In genomic region chr14:88824314-88825077, GRCh38 we compare ENCODE assay signal across 8 cellular contexts. TPM values are rescaled to one million over a fixed set of nuclear protein-coding genes. Genes with fewer than 3 reads are reported as not detected.
A peak's percentile ranks its signal among the peaks of the same experiment; 100 is the strongest.
DNase-seq lines count a peak whose midpoint lies in the region; ATAC-seq, FAIRE-seq and TF ChIP-seq lines count a peak whose summit lies in the region.

TTC8 (plus strand) TSS chr14:88824651; CDS start chr14:88824708, 57 bp downstream.

- TF ChIP-seq POLR2A in GM19099 (IDR thresholded peaks at IDR 0.05; ENCODE audit: extremely low read depth, insufficient read length, low read depth): peak; percentile 50

- peak within 1 kb of the TSS; percentile 87 for H3K9ac ChIP-seq in keratinocyte (ENCODE audit: control insufficient read depth, extremely low read depth, insufficient read depth, low read length)

- peak within 1 kb of the TSS; percentile 77 for H3K4me3 Mint-ChIP-seq in chondrocyte (ENCODE audit: unreplicated experiment)

- peak within 1 kb of the TSS; percentile 98 for H3K4me2 ChIP-seq in keratinocyte (ENCODE audit: control insufficient read depth, extremely low read depth, insufficient read depth, low read depth, low read length)

- dilution Hi-C loops in keratinocyte (cut with MboI; ENCODE audit: extremely low pct_ligation_motif_present, low sequenced_read_pairs): no loop called here

- H3K79me2 ChIP-seq in keratinocyte (ENCODE audit: control insufficient read depth, insufficient read depth, low read length): peaks cover 12% of the 10 kb centered on the region

- no peaks in the 10 kb centered on the region for H3K27me3 ChIP-seq in keratinocyte (ENCODE audit: control insufficient read depth, extremely low read depth, insufficient read depth, low read length)

- H2AFZ ChIP-seq in keratinocyte (ENCODE audit: control insufficient read depth, low read length): peak within 1 kb of the TSS; percentile 100

- peak within 1 kb of the TSS; percentile 91 for H3K27ac ChIP-seq in keratinocyte (ENCODE audit: control insufficient read depth, insufficient read depth, low read length)

- TF ChIP-seq CTCF in chondrocyte (IDR thresholded peaks at IDR 0.05) (peak; percentile 15), keratinocyte (optimal IDR thresholded peaks at IDR 0.05 in 1 of 3, IDR thresholded peaks at IDR 0.05 in 1 of 3, conservative IDR thresholded peaks at IDR 0.05 in 1 of 3; ENCODE audit: extremely low read depth in 1 of 3, insufficient read depth in 2 of 3, low read length in 3 of 3) (no peak)

- H3K4me1 Mint-ChIP-seq in chondrocyte (ENCODE audit: low read depth): peaks cover 32% of the 10 kb centered on the region

- H3K27me3 Mint-ChIP-seq in chondrocyte (ENCODE audit: low read depth): peaks cover 3% of the 10 kb centered on the region

- DNase-seq in AML-193 (lab: John Stamatoyannopoulos, UW): peak; percentile 83 to 88
- DNase-seq in NCI-H460 (ENCODE audit: extremely low read depth, low read depth): peak; percentile 83
- DNase-seq in activated CD4-positive, alpha-beta T cell treated with anti-CD3 and anti-CD28 coated beads for 1 hour: peak; percentile 71
- peak; percentile 95 for DNase-seq in chondrocyte (ENCODE audit: low spot score)
- DNase-seq in keratinocyte (ENCODE audit: low read depth, low spot score): peak; percentile 41
- DNase-seq in stimulated activated CD4-positive, alpha-beta T cell treated with anti-CD3 and anti-CD28 coated beads, Interleukin-12 subunit alpha, Interleukin-12 subunit beta, amount 100 ng/mL, for 48 hours (ENCODE audit: low read depth in 2 of 3, low spot score in 1 of 3): peak; percentile 64 to 77 (median 76)

- no peaks in the 10 kb centered on the region for H3K36me3 ChIP-seq in keratinocyte (ENCODE audit: control insufficient read depth in 2 of 2, extremely low read depth in 1 of 2, insufficient read depth in 2 of 2, low read length in 2 of 2)

- H4K20me1 ChIP-seq in keratinocyte (ENCODE audit: control insufficient read depth, extremely low read depth, insufficient read depth, low read length): no peaks in the 10 kb centered on the region

- peak within 1 kb of the TSS; percentile 99 for H3K27ac Mint-ChIP-seq in chondrocyte (ENCODE audit: unreplicated experiment)

- H3K9me1 ChIP-seq in keratinocyte (ENCODE audit: control insufficient read depth, extremely low read depth, insufficient read depth, low read length): no peaks in the 10 kb centered on the region

- peak; percentile 98 for ATAC-seq in HG03378 (IDR thresholded peaks at IDR 0.05; ENCODE audit: unreplicated experiment)

- FAIRE-seq in keratinocyte (lab: Jason Lieb, UNC): peak; percentile 73

- peaks cover 12% of the 10 kb centered on the region for H3K4me1 ChIP-seq in keratinocyte (ENCODE audit: control insufficient read depth, extremely low read depth, insufficient read depth, low read length)

- no peaks in the 10 kb centered on the region for H3K9me3 ChIP-seq in keratinocyte (ENCODE audit: control insufficient read depth, low read depth, low read length)

- peak within 1 kb of the TSS; percentile 66 to 93 (median 91) for H3K4me3 ChIP-seq in keratinocyte (ENCODE audit: control insufficient read depth in 2 of 3, extremely low read depth in 1 of 3, insufficient read depth in 2 of 3, low read depth in 1 of 3, low read length in 3 of 3)

- H3K36me3 Mint-ChIP-seq in chondrocyte (ENCODE audit: low read depth): no peaks in the 10 kb centered on the region

- no peaks in the 10 kb centered on the region for H3K9me3 Mint-ChIP-seq in chondrocyte (ENCODE audit: low read depth)

RNA-seq across cellular contexts. Expression of gene TTC8, which starts in this region (rescaled TPM):
- total RNA-seq in NCI-H460 (2014; rRNA removed; shearing (Covaris generic)): 32.4 and 37.6 TPM in 2 replicates
- polyA plus RNA-seq in NCI-H460 (2014; cell fraction: nucleus; rRNA removed): 45.1 and 52.6 TPM in 2 replicates
- total RNA-seq in chondrocyte: 25.9 to 32.6 TPM (median 27.2 TPM) in 3 replicates
- polyA plus RNA-seq in keratinocyte: 42.1 to 49.2 TPM (median 43.0 TPM) in 3 replicates
- polyA plus RNA-seq in keratinocyte (2011; ENCODE audit: low read depth): 13.1 TPM
- polyA plus RNA-seq in keratinocyte (2011; cell fraction: cytosol; rRNA removed): 36.5 and 50.6 TPM in 2 replicates
- polyA plus RNA-seq in keratinocyte (2011; cell fraction: nucleus; rRNA removed): 67.2 and 81.9 TPM in 2 replicates
- 10.3 and 23.5 TPM in 2 replicates for polyA plus RNA-seq in keratinocyte (2012; ENCODE audit: low replicate concordance)
- polyA minus RNA-seq in keratinocyte: 13.1 to 24.4 TPM (median 24.0 TPM) in 3 replicates
- 28.8 TPM for polyA minus RNA-seq in keratinocyte (2011; cell fraction: cytosol; rRNA and poly(A)+ RNA removed)
- 17.1 and 32.7 TPM in 2 replicates for polyA minus RNA-seq in keratinocyte (2011; cell fraction: nucleus; rRNA and poly(A)+ RNA removed)

Comparison
In these comparisons a context has a peak if more than half of its experiments do, and no peak if none do; other contexts are left out.
1. Peak in every context shown above with its lines: DNase-seq, ATAC-seq, H3K4me3 ChIP-seq and H3K27ac ChIP-seq.
2. DNase-seq: peak in every context shown above with its lines; median percentile 95 in chondrocyte; 86 in AML-193; 83 in NCI-H460; 76 in stimulated activated CD4-positive, alpha-beta T cell treated with anti-CD3 and anti-CD28 coated beads, Interleukin-12 subunit alpha, Interleukin-12 subunit beta, amount 100 ng/mL, for 48 hours; 71 in activated CD4-positive, alpha-beta T cell treated with anti-CD3 and anti-CD28 coated beads for 1 hour; 41 in keratinocyte.